In genomic region chr5:2165203-2165602, GRCh38 we compare ENCODE assay signal across 26 cellular contexts.
"Had no signal": no experiment of that assay in that cellular context is flagged by ENCODE, and none has a peak within 500 bp of the region (broad histone marks: within the 10 kb centered on the region; RNA-seq: fewer than 3 reads in every experiment).

No MANE protein-coding gene starts in this region.

- H3K27ac ChIP-seq: dorsolateral prefrontal cortex, epithelial cell of prostate, gastrocnemius medialis, heart left ventricle, hepatocyte, left lung, neutrophil, pancreas, prostate gland, right atrium auricular region, sigmoid colon, thoracic aorta, tibial nerve, upper lobe of left lung, uterus had no signal

- H3K4me2 ChIP-seq: hepatocyte had no signal

- H2AFZ ChIP-seq: hepatocyte had no signal

- H3K79me2 ChIP-seq: hepatocyte had no signal

- H3K36me3 ChIP-seq: gastrocnemius medialis, heart left ventricle, left lung, neutrophil, pancreas, prostate gland, right atrium auricular region, sigmoid colon, thoracic aorta, tibial nerve, upper lobe of left lung, uterus had no signal

- H3K4me3 ChIP-seq: dorsolateral prefrontal cortex, gastrocnemius medialis, heart left ventricle, hepatocyte, left lung, pancreas, prostate gland, right atrium auricular region, sigmoid colon, thoracic aorta, tibial nerve, upper lobe of left lung, uterus had no signal

- H3K9me3 ChIP-seq: gastrocnemius medialis, heart left ventricle, left lung, neutrophil, pancreas, prostate gland, right atrium auricular region, sigmoid colon, thoracic aorta, tibial nerve, upper lobe of left lung, uterus had no signal

- H3K4me1 ChIP-seq: gastrocnemius medialis, heart left ventricle, left lung, pancreas, prostate gland, right atrium auricular region, sigmoid colon, tibial nerve, upper lobe of left lung, uterus had no signal

- H3K27ac Mint-ChIP-seq: stimulated activated memory B cell treated with anti-CD40 and anti-IgM and Interleukin-4, amounts not matched to agents 10 μg/mL and 1 μg/mL and 100 μg/mL, for 72 hours had no signal

- H3K36me3 Mint-ChIP-seq: naive thymus-derived CD4-positive, alpha-beta T cell; stimulated activated memory B cell treated with anti-CD40 and anti-IgM and Interleukin-4, amounts not matched to agents 10 μg/mL and 1 μg/mL and 100 μg/mL, for 72 hours had no signal

- FAIRE-seq: colon, islet of Langerhans, pancreas had no signal

- H3K4me3 Mint-ChIP-seq: naive thymus-derived CD4-positive, alpha-beta T cell; stimulated activated memory B cell treated with anti-CD40 and anti-IgM and Interleukin-4, amounts not matched to agents 10 μg/mL and 1 μg/mL and 100 μg/mL, for 72 hours had no signal

- DNase-seq: dorsolateral prefrontal cortex; effector CD4-positive, alpha-beta T cell; gastrocnemius medialis; heart left ventricle; left cardiac atrium; left lung; mesenchymal stem cell; midbrain; naive thymus-derived CD4-positive, alpha-beta T cell; pancreas; sigmoid colon; stimulated activated CD4-positive, alpha-beta T cell treated with anti-CD3 and anti-CD28 coated beads, Interleukin-4, amount 100 ng/mL, for 4 hours; stimulated activated naive CD8-positive, alpha-beta T cell treated with anti-CD3 and anti-CD28 coated beads, Interleukin-15, Interleukin-2, amounts not matched to agents 100 U/mL and 50 U/mL, for 24 hours; substantia nigra; upper lobe of left lung; uterus had no signal

- H3K4me1 Mint-ChIP-seq: naive thymus-derived CD4-positive, alpha-beta T cell; stimulated activated memory B cell treated with anti-CD40 and anti-IgM and Interleukin-4, amounts not matched to agents 10 μg/mL and 1 μg/mL and 100 μg/mL, for 72 hours had no signal

- H3K27me3 ChIP-seq: hepatocyte, neutrophil, pancreas, right atrium auricular region, tibial nerve, upper lobe of left lung, uterus had no signal
